Comparison of ENCODE assay signal across 2 cellular contexts in genomic region chr19:7673995-7674667, GRCh38.
TF ChIP-seq lines count a peak whose summit lies in the region.

No MANE protein-coding gene starts in this region.

TF ChIP-seq in GM12878, 131 proteins besides CTCF, POLR2A, EP300 and RAD21:
- TF ChIP-seq PKNOX1 (IDR thresholded peaks at IDR 0.05) (peak; percentile 95), PBX3 (IDR thresholded peaks at IDR 0.05; ENCODE audit: insufficient replicate concordance, low read depth, low read length) (peak; percentile 92), PAX5 (IDR thresholded peaks at IDR 0.05; ENCODE audit: borderline replicate concordance, low read depth, low read length) (no peak), GATAD2B (conservative IDR thresholded peaks at IDR 0.05; ENCODE audit: low read depth) (no peak), KLF5 (IDR thresholded peaks at IDR 0.05; ENCODE audit: partially characterized antibody) (no peak)

TF ChIP-seq in GM12891, 5 proteins besides CTCF, POLR2A, EP300 and RAD21:
- TF ChIP-seq POLR2AphosphoS5 (IDR thresholded peaks at IDR 0.05; ENCODE audit: low read depth, low read length) = no peak
- TF ChIP-seq POU2F2 (IDR thresholded peaks at IDR 0.05; ENCODE audit: low read depth, low read length) = no peak
- TF ChIP-seq TAF1 (IDR thresholded peaks at IDR 0.05; ENCODE audit: low read depth, low read length) = no peak
- TF ChIP-seq SPI1 (IDR thresholded peaks at IDR 0.05; ENCODE audit: low read depth, low read length) = no peak
- TF ChIP-seq PAX5 (IDR thresholded peaks at IDR 0.05; ENCODE audit: insufficient read depth, low read length, severe bottlenecking) = no peak
